1 cellular context compared by ENCODE assay signal in genomic region chr2:9820020-9820973, GRCh38.
TF ChIP-seq lines count a peak whose summit lies in the region.

No MANE protein-coding gene starts in this region.

TF ChIP-seq in HCT116, 20 proteins besides CTCF, POLR2A, EP300 and RAD21 (continued from another document):
- TF ChIP-seq ZBTB33 (IDR thresholded peaks at IDR 0.05; ENCODE audit: extremely low read depth, insufficient replicate concordance, low read length) = no peak
- TF ChIP-seq JUND (IDR thresholded peaks at IDR 0.05) = no peak
